In genomic region chr1:35808376-35809155, GRCh38 we compare ENCODE assay signal across 8 cellular contexts. TPM values are rescaled to one million over a fixed set of nuclear protein-coding genes. Genes with fewer than 3 reads are reported as not detected.
DNase-seq lines count a peak whose midpoint lies in the region; ATAC-seq, FAIRE-seq and TF ChIP-seq lines count a peak whose summit lies in the region.

No MANE protein-coding gene starts in this region.

- ATAC-seq in GM21381 (IDR thresholded peaks at IDR 0.05; ENCODE audit: unreplicated experiment) = peak; percentile 37
- peak; percentile 69 for ATAC-seq in PC-3
- no peak for ATAC-seq in GM19463 (IDR thresholded peaks at IDR 0.05; ENCODE audit: unreplicated experiment)
- ATAC-seq in HG03460 (IDR thresholded peaks at IDR 0.05; ENCODE audit: unreplicated experiment) = no peak

- TSS peak; percentile 93 for BruUV-seq in PC-3 (replicated peaks; lab: Mats Ljungman, UMichigan)

- H3F3A ChIP-seq in PC-3 (ENCODE audit: low read length, unreplicated experiment) = no peaks in the 10 kb centered on the region

- no CpG with 5 or more reads among the region's 60 CpGs for WGBS in trophoblast cell (ENCODE audit: extremely low coverage, insufficient coverage, insufficient read length)

- H2AFZ ChIP-seq in PC-3 (ENCODE audit: low read length) = peak overlapping the region; percentile 94
- H2AFZ ChIP-seq in astrocyte (ENCODE audit: low read depth, low read length) = peak overlapping the region; percentile 81
- peak overlapping the region; percentile 85 for H2AFZ ChIP-seq in trophoblast cell (ENCODE audit: insufficient read depth, low read length, poor library complexity)

- H3K4me3 Mint-ChIP-seq in astrocyte (ENCODE audit: unreplicated experiment) = peak overlapping the region; percentile 89

- H2BK120ac ChIP-seq in trophoblast cell (ENCODE audit: insufficient read depth, low read length, poor library complexity) = peak overlapping the region; percentile 74

- H3K9ac ChIP-seq in PC-3 (ENCODE audit: low read length) (peak overlapping the region; percentile 76), astrocyte (ENCODE audit: low read length) (peak overlapping the region; percentile 88), trophoblast cell (ENCODE audit: low read length) (peak overlapping the region; percentile 96)

- peaks cover under 1% of the 10 kb centered on the region for H3K36me3 Mint-ChIP-seq in astrocyte (ENCODE audit: low read depth, unreplicated experiment)

- no peak for FAIRE-seq in astrocyte (lab: Jason Lieb, UNC)

- H3K18ac ChIP-seq in trophoblast cell (ENCODE audit: low read length) = peak overlapping the region; percentile 87

- H3K9me3 ChIP-seq in PC-3 (ENCODE audit: low read length) (no peaks in the 10 kb centered on the region), astrocyte (ENCODE audit: insufficient read depth, low read depth, low read length) (no peaks in the 10 kb centered on the region), right atrium auricular region (no peaks in the 10 kb centered on the region), trophoblast cell (ENCODE audit: insufficient read depth, low read depth, low read length) (no peaks in the 10 kb centered on the region)

- no peak overlapping the region for H2BK12ac ChIP-seq in trophoblast cell (ENCODE audit: low read length)

- no peaks in the 10 kb centered on the region for H3K27me3 Mint-ChIP-seq in astrocyte (ENCODE audit: low read depth, unreplicated experiment)

- peak overlapping the region; percentile 70 for H2BK5ac ChIP-seq in trophoblast cell (ENCODE audit: low read depth, low read length, poor library complexity)

- POLR2A ChIA-PET in PC-3 (lab: Charles Lee; ENCODE audit: unreplicated experiment) = no interaction called here

- peak overlapping the region; percentile 91 for H4K12ac ChIP-seq in trophoblast cell (ENCODE audit: low read depth, low read length)

- peak overlapping the region; percentile 98 for H3K4me2 ChIP-seq in PC-3 (ENCODE audit: low read length)
- peak overlapping the region; percentile 92 for H3K4me2 ChIP-seq in astrocyte (ENCODE audit: low read length)
- peak overlapping the region; percentile 97 for H3K4me2 ChIP-seq in trophoblast cell (ENCODE audit: low read length)

- peak; percentile 73 for DNase-seq in AG20443 (ENCODE audit: low spot score)
- peak; percentile 32 for DNase-seq in PC-3
- peak; percentile 4 for DNase-seq in astrocyte (ENCODE audit: low read depth)
- DNase-seq in right atrium auricular region (ENCODE audit: low spot score) = no peak
- peak in 1 of 2 donors; percentile 23 for DNase-seq in trophoblast cell

- peak overlapping the region; percentile 53 for H3K4ac ChIP-seq in trophoblast cell (ENCODE audit: low read depth, low read length)

- H3K27ac ChIP-seq in PC-3 (ENCODE audit: low read length) (peak overlapping the region; percentile 25), astrocyte (ENCODE audit: low read depth, low read length) (peak overlapping the region; percentile 47), right atrium auricular region (peak overlapping the region; percentile 93 to 96), trophoblast cell (ENCODE audit: low read depth, low read length) (peak overlapping the region; percentile 87)

- H3K23ac ChIP-seq in trophoblast cell (ENCODE audit: low read length) = no peak overlapping the region

- H3K4me3 ChIP-seq in PC-3 (ENCODE audit: low read length) (peak overlapping the region; percentile 96), astrocyte (ENCODE audit: insufficient read depth, low read depth, low read length) (peak overlapping the region; percentile 80), right atrium auricular region (peak overlapping the region; percentile 95), trophoblast cell (ENCODE audit: low read depth, low read length) (peak overlapping the region; percentile 87)

- peak overlapping the region; percentile 63 for H3K27ac Mint-ChIP-seq in astrocyte (ENCODE audit: unreplicated experiment)

- no peaks in the 10 kb centered on the region for H3K9me2 ChIP-seq in PC-3 (replicated peaks; ENCODE audit: low read length)

- intact Hi-C loops in PC-3 (cut with micrococcal nuclease) = loop anchor here (1.0 kb wide), 1 partner anchor 39 kb away; the partner anchor contains the start of gene CLSPN

- H4K20me1 ChIP-seq in PC-3 (ENCODE audit: low read length) = no peaks in the 10 kb centered on the region
- H4K20me1 ChIP-seq in astrocyte (ENCODE audit: insufficient read depth, low read length) = peaks cover 11% of the 10 kb centered on the region

- no peak for TF ChIP-seq CTCF in PC-3 (conservative IDR thresholded peaks at IDR 0.05; ENCODE audit: low read depth, low read length)
- no peak for TF ChIP-seq CTCF in astrocyte (IDR thresholded peaks at IDR 0.05; ENCODE audit: insufficient read depth, low read depth, low read length)
- no peak for TF ChIP-seq CTCF in right atrium auricular region (IDR thresholded peaks at IDR 0.05)

- peak overlapping the region; percentile 88 for H3K14ac ChIP-seq in trophoblast cell (ENCODE audit: low read length)

- H3K4me1 ChIP-seq in PC-3 (ENCODE audit: insufficient read depth, low read length) = peaks cover 23% of the 10 kb centered on the region
- H3K4me1 ChIP-seq in astrocyte (ENCODE audit: insufficient read depth, low read length) = peaks cover 7% of the 10 kb centered on the region
- peaks cover 0 to 28% of the 10 kb centered on the region in 2 donors for H3K4me1 ChIP-seq in right atrium auricular region
- H3K4me1 ChIP-seq in trophoblast cell (ENCODE audit: control insufficient read depth in 1 of 2, insufficient read depth in 2 of 2, low read length in 2 of 2) = peaks cover 0 to 3% of the 10 kb centered on the region in 2 experiments

- CTCF ChIA-PET in PC-3 (lab: Charles Lee) = no interaction called here

- H3K79me2 ChIP-seq in PC-3 (ENCODE audit: low read length) (peaks cover 20% of the 10 kb centered on the region), astrocyte (ENCODE audit: insufficient read depth, low read length) (peaks cover 21% of the 10 kb centered on the region), trophoblast cell (ENCODE audit: control insufficient read depth, insufficient read depth, low read length, poor library complexity) (peaks cover 9% of the 10 kb centered on the region)

- peak overlapping the region; percentile 81 for H4K91ac ChIP-seq in trophoblast cell (ENCODE audit: low read depth, low read length)

- H3K27me3 ChIP-seq in PC-3 (ENCODE audit: low read length) (no peaks in the 10 kb centered on the region), astrocyte (ENCODE audit: insufficient read depth, low read length) (no peaks in the 10 kb centered on the region), right atrium auricular region (no peaks in the 10 kb centered on the region), trophoblast cell (ENCODE audit: insufficient read depth, low read length) (no peaks in the 10 kb centered on the region)

- peaks cover 11% of the 10 kb centered on the region for H3K79me1 ChIP-seq in trophoblast cell (ENCODE audit: low read length)

- peaks cover 25% of the 10 kb centered on the region for H3K4me1 Mint-ChIP-seq in astrocyte (ENCODE audit: low read depth, unreplicated experiment)

- H4K8ac ChIP-seq in trophoblast cell (ENCODE audit: low read depth, low read length) = peak overlapping the region; percentile 88

- H3K36me3 ChIP-seq in PC-3 (ENCODE audit: low read depth, low read length) = no peaks in the 10 kb centered on the region
- no peaks in the 10 kb centered on the region for H3K36me3 ChIP-seq in astrocyte (ENCODE audit: insufficient read depth, low read length)
- H3K36me3 ChIP-seq in right atrium auricular region = no peaks in the 10 kb centered on the region
- H3K36me3 ChIP-seq in trophoblast cell (ENCODE audit: control insufficient read depth in 1 of 2, insufficient read depth in 2 of 2, low read length in 2 of 2) = peaks cover 0 to 2% of the 10 kb centered on the region in 2 experiments

- H2AK5ac ChIP-seq in trophoblast cell (ENCODE audit: low read length) = peak overlapping the region; percentile 39

- no peaks in the 10 kb centered on the region for H3K9me3 Mint-ChIP-seq in astrocyte (ENCODE audit: unreplicated experiment)

RNA-seq across cellular contexts. Expression of gene AGO4, which starts 0.8 kb away (rescaled TPM):
- total RNA-seq in PC-3 (2014; rRNA removed) = 5.9 and 7.7 TPM in 2 replicates
- 9.8 and 10.0 TPM in 2 replicates for total RNA-seq in astrocyte
- total RNA-seq in right atrium auricular region = 10 to 100 TPM; 15.7 to 16.4 TPM
- polyA plus RNA-seq in trophoblast cell (2013) = 11.1 and 12.4 TPM in 2 replicates

RNA-seq across cellular contexts. Expression of gene CLSPN, which starts 38.8 kb away (rescaled TPM):
- total RNA-seq in PC-3 (2014; rRNA removed) (21.5 and 29.5 TPM in 2 replicates), astrocyte (4.3 and 5.3 TPM in 2 replicates), right atrium auricular region (1 to 10 TPM in 1 of 2 donors, under 1 TPM in 1; 0.08 to 1.1 TPM)
- polyA plus RNA-seq in trophoblast cell (2013) = 15.5 and 15.7 TPM in 2 replicates

Comparison
In these comparisons a context has a peak if more than half of its experiments do, and no peak if none do; other contexts are left out.
1. ATAC-seq: peak in GM21381 (single experiment) and PC-3 (single experiment); none in GM19463 (single experiment) and HG03460 (single experiment).
2. H3K27ac ChIP-seq: peak in every context shown above with its lines; median percentile 94 in right atrium auricular region; 87 in trophoblast cell; 47 in astrocyte; 25 in PC-3.
3. Peak in every context shown above with its lines, with median percentiles within 50 percentile points of each other: H2AFZ ChIP-seq, H3K4me2 ChIP-seq, H3K4me3 ChIP-seq and H3K9ac ChIP-seq.